13 cellular contexts compared by ENCODE assay signal in the genomic region with DNA sequence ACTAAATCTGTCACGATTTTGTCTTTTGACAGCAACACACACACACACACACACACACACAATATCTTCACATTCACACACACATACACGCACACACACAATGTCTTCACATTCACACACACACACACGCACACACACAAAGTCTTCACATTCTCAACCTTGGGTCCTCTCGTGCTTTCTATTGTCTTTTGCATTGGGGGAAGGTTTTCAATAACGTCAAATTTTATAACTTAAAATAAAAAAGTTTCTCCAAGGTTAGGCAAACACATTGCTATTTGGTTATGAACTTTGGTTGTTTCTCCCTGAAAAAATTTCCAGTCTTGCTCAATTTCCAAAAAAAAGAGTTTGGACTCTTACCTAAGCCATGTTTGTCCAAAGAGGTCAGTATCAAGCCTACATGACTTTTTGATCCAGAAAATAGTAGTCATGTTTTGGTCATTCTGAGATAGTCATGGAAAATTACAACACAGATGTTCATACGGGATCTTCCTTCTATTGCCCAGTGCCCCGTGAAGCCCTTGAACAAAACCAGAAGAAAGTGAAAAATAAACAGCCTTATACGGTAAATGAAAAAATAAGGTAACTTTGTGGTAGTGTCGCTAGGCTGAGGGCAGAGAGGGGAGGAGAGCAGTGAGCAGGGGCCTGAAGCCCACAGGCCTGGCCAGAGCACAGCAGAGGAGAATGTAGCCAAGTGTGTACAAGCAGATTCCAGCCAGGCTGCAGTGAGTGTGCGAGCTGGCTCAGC.
DNase-seq lines count a peak whose midpoint lies in the region; ATAC-seq and TF ChIP-seq lines count a peak whose summit lies in the region.
"Had no signal": no experiment of that assay in that cellular context is flagged by ENCODE, and none has a peak within 500 bp of the region (broad histone marks: within the 10 kb centered on the region; RNA-seq: fewer than 3 reads in every experiment).

No MANE protein-coding gene starts in this region.

- H3K36me3 Mint-ChIP-seq in stimulated activated memory B cell treated with anti-CD40 and anti-IgM and Interleukin-4, amounts not matched to agents 10 μg/mL and 1 μg/mL and 100 μg/mL, for 72 hours: no peaks in the 10 kb centered on the region

- H3K27ac Mint-ChIP-seq in stimulated activated memory B cell treated with anti-CD40 and anti-IgM and Interleukin-4, amounts not matched to agents 10 μg/mL and 1 μg/mL and 100 μg/mL, for 72 hours: no peak overlapping the region
- H3K27ac Mint-ChIP-seq: endodermal cell had no signal

- no peak overlapping the region for H3K9ac ChIP-seq in skeletal muscle tissue (ENCODE audit: low read depth in 1 of 3, low read length in 3 of 3)

- H3K4me1 ChIP-seq in breast epithelium (no peaks in the 10 kb centered on the region), right atrium auricular region (peaks cover 0 to 4% of the 10 kb centered on the region in 2 donors), skeletal muscle tissue (ENCODE audit: control insufficient read depth in 3 of 3, insufficient read depth in 3 of 3, low read length in 3 of 3) (no peaks in the 10 kb centered on the region)

- H3K27ac ChIP-seq in breast epithelium: peak overlapping the region; percentile 68 to 89
- peak overlapping the region; percentile 63 to 69 for H3K27ac ChIP-seq in right atrium auricular region
- peak overlapping the region; percentile 64 for H3K27ac ChIP-seq in skeletal muscle tissue (ENCODE audit: low read depth, low read length)
- H3K27ac ChIP-seq: C4-2B had no signal

- no peaks in the 10 kb centered on the region for H3K27me3 ChIP-seq in breast epithelium
- H3K27me3 ChIP-seq in right atrium auricular region: no peaks in the 10 kb centered on the region
- no peaks in the 10 kb centered on the region for H3K27me3 ChIP-seq in skeletal muscle tissue (ENCODE audit: control insufficient read depth in 3 of 3, insufficient read depth in 3 of 3, low read length in 3 of 3)

- peaks cover 7% of the 10 kb centered on the region for H3K9me3 Mint-ChIP-seq in stimulated activated memory B cell treated with anti-CD40 and anti-IgM and Interleukin-4, amounts not matched to agents 10 μg/mL and 1 μg/mL and 100 μg/mL, for 72 hours
- H3K9me3 Mint-ChIP-seq: endodermal cell had no signal

- intact Hi-C loops in breast epithelium (cut with DNase I; ENCODE audit: low total_unique reads): no loop called here

- H3K4me3 ChIP-seq in breast epithelium (no peak overlapping the region), right atrium auricular region (no peak overlapping the region), skeletal muscle tissue (ENCODE audit: low read length in 3 of 3) (no peak overlapping the region)
- H3K4me3 ChIP-seq: skin epidermis had no signal

- H3K9me3 ChIP-seq in breast epithelium (no peaks in the 10 kb centered on the region), right atrium auricular region (no peaks in the 10 kb centered on the region), skeletal muscle tissue (ENCODE audit: control insufficient read depth in 3 of 3, low read length in 3 of 3) (no peaks in the 10 kb centered on the region)

- H3K4me1 Mint-ChIP-seq in stimulated activated memory B cell treated with anti-CD40 and anti-IgM and Interleukin-4, amounts not matched to agents 10 μg/mL and 1 μg/mL and 100 μg/mL, for 72 hours: no peaks in the 10 kb centered on the region

- no peak for TF ChIP-seq CTCF in breast epithelium (IDR thresholded peaks at IDR 0.05)
- no peak for TF ChIP-seq CTCF in right atrium auricular region (IDR thresholded peaks at IDR 0.05)

- TF ChIP-seq POLR2A in breast epithelium (IDR thresholded peaks at IDR 0.05): no peak

- H3K4me3 Mint-ChIP-seq in stimulated activated memory B cell treated with anti-CD40 and anti-IgM and Interleukin-4, amounts not matched to agents 10 μg/mL and 1 μg/mL and 100 μg/mL, for 72 hours: no peak overlapping the region
- H3K4me3 Mint-ChIP-seq: endodermal cell had no signal

- ATAC-seq in GM18868 (IDR thresholded peaks at IDR 0.05; ENCODE audit: unreplicated experiment): no peak
- no peak for ATAC-seq in stimulated activated memory B cell treated with anti-CD40 and anti-IgM and Interleukin-4, amounts not matched to agents 10 μg/mL and 1 μg/mL and 100 μg/mL, for 72 hours

- H3K36me3 ChIP-seq in breast epithelium (no peaks in the 10 kb centered on the region), right atrium auricular region (no peaks in the 10 kb centered on the region), skeletal muscle tissue (ENCODE audit: control insufficient read depth in 3 of 3, insufficient read depth in 3 of 3, low read length in 3 of 3) (no peaks in the 10 kb centered on the region)

- DNase-seq in AG20443 (ENCODE audit: low spot score) (peak; percentile 85), breast epithelium (ENCODE audit: low spot score in 2 of 2) (no peak), right atrium auricular region (ENCODE audit: low spot score) (peak; percentile 70), NCI-H1092 (lab: John Stamatoyannopoulos, UW) (no peak), NCI-H345 treated with DMSO at 0.1 percent for 48 hours (lab: John Stamatoyannopoulos, UW; ENCODE audit: unreplicated experiment) (no peak)
- DNase-seq: activated CD4-positive, alpha-beta T cell treated with anti-CD3 and anti-CD28 coated beads for 1 hour; endodermal cell; Karpas-422 had no signal

- H3K27me3 Mint-ChIP-seq in stimulated activated memory B cell treated with anti-CD40 and anti-IgM and Interleukin-4, amounts not matched to agents 10 μg/mL and 1 μg/mL and 100 μg/mL, for 72 hours: peaks cover 45% of the 10 kb centered on the region

Comparison
In these comparisons a context has a peak if more than half of its experiments do, and no peak if none do; other contexts are left out.
1. DNase-seq: peak in AG20443 (single experiment) and right atrium auricular region (single experiment); none in breast epithelium (0 of 2), NCI-H1092 (single experiment) and NCI-H345 treated with DMSO at 0.1 percent for 48 hours (single experiment).
2. Peak in every context shown above with its lines, with median percentiles within 50 percentile points of each other: H3K27ac ChIP-seq.